Comparison of ENCODE assay signal across 17 cellular contexts in the genomic region with DNA sequence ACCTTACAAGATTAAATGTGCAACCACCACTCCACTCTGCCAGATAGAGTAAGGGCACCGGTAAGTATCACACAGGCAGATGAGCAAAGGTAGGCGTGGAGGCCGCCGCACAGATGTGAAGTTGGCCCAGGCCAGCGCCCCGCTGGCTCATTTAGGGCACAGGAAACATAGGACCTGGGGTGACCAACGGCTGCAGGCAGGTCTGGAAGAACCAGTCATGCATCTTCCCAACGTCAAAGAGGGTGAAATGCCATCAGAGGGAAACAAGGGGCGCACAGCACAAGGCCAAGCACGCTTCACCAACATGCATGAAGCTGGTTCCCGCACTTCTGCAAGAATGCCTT. TPM values are rescaled to one million over a fixed set of nuclear protein-coding genes. Genes with fewer than 3 reads are reported as not detected.
"Had no signal": no experiment of that assay in that cellular context is flagged by ENCODE, and none has a peak within 500 bp of the region (broad histone marks: within the 10 kb centered on the region; RNA-seq: fewer than 3 reads in every experiment).

No MANE protein-coding gene starts in this region.

- H3K9me3 ChIP-seq: mucosa of descending colon, testis had no signal

- H3K36me3 Mint-ChIP-seq: activated naive CD8-positive, alpha-beta T cell had no signal

- H3K27ac ChIP-seq: brain microvascular endothelial cell, testis had no signal

- H3K4me3 Mint-ChIP-seq: activated naive CD8-positive, alpha-beta T cell; immature natural killer cell; naive thymus-derived CD4-positive, alpha-beta T cell; stimulated activated naive CD8-positive, alpha-beta T cell treated with anti-CD3 and anti-CD28 coated beads, Interleukin-15, Interleukin-2, amounts not matched to agents 100 ng/mL and 50 ng/mL, for 24 hours; T-helper 2 cell treated with Interferon-gamma antibody and Interleukin-4, amounts not matched to agents 5 μg/mL and 100 μg/mL, for 36 hours had no signal

- DNase-seq: activated CD4-positive, alpha-beta T cell treated with anti-CD3 and anti-CD28 coated beads, Interleukin-2, amount 50 U/mL, for 1 hour; activated CD8-positive, alpha-beta memory T cell treated with anti-CD3 and anti-CD28 coated beads for 24 hours; activated gamma-delta T cell treated with Interleukin-2 at 50 U/mL for 16 hours; brain microvascular endothelial cell; cortex of kidney; effector memory CD4-positive, alpha-beta T cell; foreskin melanocyte; immature natural killer cell; naive thymus-derived CD4-positive, alpha-beta T cell; small intestine had no signal

- H3K4me3 ChIP-seq: mucosa of descending colon, testis had no signal

- H3K9me3 Mint-ChIP-seq: naive thymus-derived CD4-positive, alpha-beta T cell; stimulated activated naive CD8-positive, alpha-beta T cell treated with anti-CD3 and anti-CD28 coated beads, Interleukin-15, Interleukin-2, amounts not matched to agents 100 ng/mL and 50 ng/mL, for 24 hours; T-helper 2 cell treated with Interferon-gamma antibody and Interleukin-4, amounts not matched to agents 5 μg/mL and 100 μg/mL, for 36 hours had no signal

- H3K27me3 ChIP-seq: brain microvascular endothelial cell, testis had no signal

- H3K27ac Mint-ChIP-seq: activated naive CD8-positive, alpha-beta T cell; naive thymus-derived CD4-positive, alpha-beta T cell; stimulated activated naive CD8-positive, alpha-beta T cell treated with anti-CD3 and anti-CD28 coated beads, Interleukin-15, Interleukin-2, amounts not matched to agents 100 ng/mL and 50 ng/mL, for 24 hours; T-helper 2 cell treated with Interferon-gamma antibody and Interleukin-4, amounts not matched to agents 5 μg/mL and 100 μg/mL, for 36 hours had no signal

- H3K4me1 ChIP-seq: testis had no signal

- H3K27me3 Mint-ChIP-seq: activated naive CD8-positive, alpha-beta T cell; naive thymus-derived CD4-positive, alpha-beta T cell; stimulated activated naive CD8-positive, alpha-beta T cell treated with anti-CD3 and anti-CD28 coated beads, Interleukin-15, Interleukin-2, amounts not matched to agents 100 ng/mL and 50 ng/mL, for 24 hours had no signal

RNA-seq across cellular contexts. Expression of gene SLC6A3, which starts 31.7 kb away (rescaled TPM):
- total RNA-seq: fibroblast of lung, mucosa of descending colon, urinary bladder had no signal
- polyA plus RNA-seq: fibroblast of lung; immature natural killer cell; naive thymus-derived CD4-positive, alpha-beta T cell had no signal
